In the genomic region with DNA sequence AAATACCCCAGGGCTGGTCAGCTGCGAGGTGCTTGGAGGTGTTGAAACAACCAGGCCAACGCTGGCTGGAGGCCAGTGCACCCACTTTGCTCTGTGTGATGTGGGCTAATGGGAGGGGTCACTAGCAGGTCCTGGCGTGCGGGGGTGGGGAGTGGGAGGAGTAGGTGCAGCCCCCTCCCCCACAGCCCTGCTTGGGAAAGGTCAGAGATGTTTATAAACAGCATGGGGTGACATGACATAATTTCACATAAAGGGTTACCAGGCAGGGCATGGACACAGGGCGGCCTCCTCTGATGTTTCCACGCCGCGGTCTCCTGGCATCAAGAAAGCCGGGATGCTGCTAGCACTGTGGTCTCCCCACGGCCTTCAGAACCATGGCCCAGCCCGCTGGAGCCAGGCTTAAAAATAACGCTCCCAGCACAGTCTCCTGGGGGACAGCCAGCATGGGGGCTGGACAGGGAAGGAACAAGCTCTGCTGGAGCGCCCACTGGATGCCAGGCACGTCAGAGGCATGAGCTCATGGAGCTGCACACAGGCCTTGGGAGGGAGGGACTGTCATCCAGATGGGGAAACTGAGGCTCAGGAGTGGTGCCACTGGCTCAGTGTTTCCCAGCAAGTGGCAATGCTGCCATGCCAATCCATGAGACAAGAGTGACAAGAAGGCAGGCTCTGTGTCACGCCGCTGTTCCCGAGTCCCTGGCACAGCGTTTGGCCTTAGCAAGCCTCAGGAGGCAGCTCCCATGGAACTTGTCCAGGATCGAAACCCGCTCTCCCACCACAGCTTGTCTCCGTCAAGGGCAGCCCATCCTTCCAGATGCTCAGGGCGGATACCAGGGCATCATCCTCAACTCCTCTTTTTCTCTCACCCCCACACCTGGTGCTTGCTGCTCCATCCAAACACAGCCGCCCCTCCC, we compare ENCODE assay signal across 10 cellular contexts.
DNase-seq lines count a peak whose midpoint lies in the region; ATAC-seq, FAIRE-seq and TF ChIP-seq lines count a peak whose summit lies in the region.
"Had no signal": no experiment of that assay in that cellular context is flagged by ENCODE, and none has a peak within 500 bp of the region (broad histone marks: within the 10 kb centered on the region; RNA-seq: fewer than 3 reads in every experiment).

No MANE protein-coding gene starts in this region.

- H3K36me3 ChIP-seq in Peyer's patch (no peaks in the 10 kb centered on the region), testis (ENCODE audit: low read depth, missing control alignments) (no peaks in the 10 kb centered on the region)

- H3K27me3 ChIP-seq in Peyer's patch, result no peaks in the 10 kb centered on the region
- H3K27me3 ChIP-seq in testis, result no peaks in the 10 kb centered on the region

- no peak overlapping the region for H3K4me3 ChIP-seq in Peyer's patch
- no peak overlapping the region for H3K4me3 ChIP-seq in testis

- no peak for FAIRE-seq in GM12891 (lab: Jason Lieb, UNC)

- H3K27ac ChIP-seq in Peyer's patch (peak overlapping the region; percentile 7 to 63 (median 37)), testis (peak overlapping the region; percentile 44 to 62)

- no peak for TF ChIP-seq POLR2A in Peyer's patch (IDR thresholded peaks at IDR 0.05)
- TF ChIP-seq POLR2A in testis (IDR thresholded peaks at IDR 0.05), result no peak
- no peak for TF ChIP-seq POLR2A in GM12891 (IDR thresholded peaks at IDR 0.05; ENCODE audit: low read depth, low read length)

- intact Hi-C loops in testis (cut with DNase I; ENCODE audit: low total_unique reads), result no loop called here

- H3K9me3 ChIP-seq in Peyer's patch (no peaks in the 10 kb centered on the region), testis (no peaks in the 10 kb centered on the region)

- no peak for ATAC-seq in GM21619 (IDR thresholded peaks at IDR 0.05; ENCODE audit: unreplicated experiment)
- no peak for ATAC-seq in GM19328 (IDR thresholded peaks at IDR 0.05; ENCODE audit: unreplicated experiment)
- ATAC-seq: activated T-cell treated with anti-CD3 and anti-CD28 coated beads, Interleukin-2, amount 50 U/mL, for 4 hours had no signal

- DNase-seq in Peyer's patch (no peak), fibroblast of gingiva (ENCODE audit: low read depth) (peak; percentile 53), midbrain (lab: John Stamatoyannopoulos, UW) (peak; percentile 52), testis (peak; percentile 59), OCI-M2 (lab: John Stamatoyannopoulos, UW; ENCODE audit: unreplicated experiment) (no peak), GM12891 (ENCODE audit: insufficient read length, low spot score) (no peak)
- DNase-seq: activated T-cell treated with anti-CD3 and anti-CD28 coated beads, Interleukin-2, amount 50 U/mL, for 4 hours; NCI-H2029 had no signal

- 58 to 59% methylated on average over 17 to 23 of the region's 23 CpGs for WGBS in testis, 2 donors

- H3K4me1 ChIP-seq in Peyer's patch, result peaks cover 0 to 20% (median 0%) of the 10 kb centered on the region in 4 donors
- H3K4me1 ChIP-seq in testis, result peaks cover 49% of the 10 kb centered on the region

- TF ChIP-seq CTCF in Peyer's patch (IDR thresholded peaks at IDR 0.05), result no peak
- TF ChIP-seq CTCF in testis (IDR thresholded peaks at IDR 0.05), result no peak

TF ChIP-seq in GM12891, 5 proteins besides CTCF, POLR2A, EP300 and RAD21:
- no peak for TF ChIP-seq PAX5 (IDR thresholded peaks at IDR 0.05; ENCODE audit: insufficient read depth, low read length, severe bottlenecking)
- no peak for TF ChIP-seq SPI1 (IDR thresholded peaks at IDR 0.05; ENCODE audit: low read depth, low read length)
- no peak for TF ChIP-seq POLR2AphosphoS5 (IDR thresholded peaks at IDR 0.05; ENCODE audit: low read depth, low read length)
- TF ChIP-seq POU2F2 (IDR thresholded peaks at IDR 0.05; ENCODE audit: low read depth, low read length), result no peak

Comparison
In these comparisons a context has a peak if more than half of its experiments do, and no peak if none do; other contexts are left out.
1. DNase-seq: peak in fibroblast of gingiva (single experiment), midbrain (single experiment) and testis (single experiment); none in Peyer's patch (0 of 3), OCI-M2 (single experiment) and GM12891 (single experiment).